In genomic region chr9:105245720-105246161, GRCh38 we compare ENCODE assay signal across 8 cellular contexts. TPM values are rescaled to one million over a fixed set of nuclear protein-coding genes. Genes with fewer than 3 reads are reported as not detected.
DNase-seq lines count a peak whose midpoint lies in the region; ATAC-seq and TF ChIP-seq lines count a peak whose summit lies in the region.

No MANE protein-coding gene starts in this region.

- no peaks in the 10 kb centered on the region for H3K27me3 ChIP-seq in iPS-18a (ENCODE audit: control insufficient read depth, insufficient read depth, low read length)

- H3K9me3 Mint-ChIP-seq in activated CD8-positive, alpha-beta T cell treated with anti-CD3 and anti-CD28 coated beads for 36 hours = no peaks in the 10 kb centered on the region
- no peaks in the 10 kb centered on the region for H3K9me3 Mint-ChIP-seq in stimulated activated naive B cell treated with anti-CD40 and anti-IgM and Interleukin-4, amounts not matched to agents 10 μg/mL and 1 μg/mL and 100 μg/mL, for 72 hours

- CTCF ChIA-PET in activated CD8-positive, alpha-beta T cell treated with anti-CD3 and anti-CD28 coated beads for 36 hours (lab: Charles Lee) = interaction anchor here (1.5 to 2.0 kb wide), 3 partner anchors 169 to 382 kb away, joined by 3 to 4 read pairs (median 4); no protein-coding TSS in a partner anchor

- H3K4me3 Mint-ChIP-seq in activated CD8-positive, alpha-beta T cell treated with anti-CD3 and anti-CD28 coated beads for 36 hours = peak overlapping the region; percentile 84
- H3K4me3 Mint-ChIP-seq in stimulated activated naive B cell treated with anti-CD40 and anti-IgM and Interleukin-4, amounts not matched to agents 10 μg/mL and 1 μg/mL and 100 μg/mL, for 72 hours = peak overlapping the region; percentile 88

- H3K4me1 Mint-ChIP-seq in activated CD8-positive, alpha-beta T cell treated with anti-CD3 and anti-CD28 coated beads for 36 hours (ENCODE audit: low read depth) = peaks cover 16% of the 10 kb centered on the region
- peaks cover 8 to 27% of the 10 kb centered on the region in 2 donors for H3K4me1 Mint-ChIP-seq in stimulated activated naive B cell treated with anti-CD40 and anti-IgM and Interleukin-4, amounts not matched to agents 10 μg/mL and 1 μg/mL and 100 μg/mL, for 72 hours

- H3K4me1 ChIP-seq in iPS-18a (ENCODE audit: control insufficient read depth, low read depth, low read length) = peaks cover 64% of the 10 kb centered on the region

- H3K9ac ChIP-seq in iPS-18a (ENCODE audit: low read length) = peak overlapping the region; percentile 85

- peaks cover 15% of the 10 kb centered on the region for H3K27me3 Mint-ChIP-seq in activated CD8-positive, alpha-beta T cell treated with anti-CD3 and anti-CD28 coated beads for 36 hours
- no peaks in the 10 kb centered on the region for H3K27me3 Mint-ChIP-seq in stimulated activated naive B cell treated with anti-CD40 and anti-IgM and Interleukin-4, amounts not matched to agents 10 μg/mL and 1 μg/mL and 100 μg/mL, for 72 hours

- no peak for ATAC-seq in activated CD8-positive, alpha-beta T cell treated with anti-CD3 and anti-CD28 coated beads for 36 hours
- no peak for ATAC-seq in stimulated activated naive B cell treated with anti-CD40 and anti-IgM and Interleukin-4, amounts not matched to agents 10 μg/mL and 1 μg/mL and 100 μg/mL, for 72 hours (replicated peaks)
- ATAC-seq in HG03159 (IDR thresholded peaks at IDR 0.05; ENCODE audit: unreplicated experiment) = no peak

- H3K27ac Mint-ChIP-seq in activated CD8-positive, alpha-beta T cell treated with anti-CD3 and anti-CD28 coated beads for 36 hours = peak overlapping the region; percentile 72
- peak overlapping the region; percentile 86 for H3K27ac Mint-ChIP-seq in stimulated activated naive B cell treated with anti-CD40 and anti-IgM and Interleukin-4, amounts not matched to agents 10 μg/mL and 1 μg/mL and 100 μg/mL, for 72 hours

- POLR2A ChIA-PET in activated CD8-positive, alpha-beta T cell treated with anti-CD3 and anti-CD28 coated beads for 36 hours (lab: Charles Lee) = interaction anchor here (1.1 kb wide), 1 partner anchor 160 kb away, joined by 3 read pairs; no protein-coding TSS in a partner anchor

- H3K36me3 Mint-ChIP-seq in activated CD8-positive, alpha-beta T cell treated with anti-CD3 and anti-CD28 coated beads for 36 hours (ENCODE audit: low read depth) = no peaks in the 10 kb centered on the region
- H3K36me3 Mint-ChIP-seq in stimulated activated naive B cell treated with anti-CD40 and anti-IgM and Interleukin-4, amounts not matched to agents 10 μg/mL and 1 μg/mL and 100 μg/mL, for 72 hours = no peaks in the 10 kb centered on the region

- peak overlapping the region; percentile 9 for H3K27ac ChIP-seq in iPS-18a (ENCODE audit: low read length)

- no peaks in the 10 kb centered on the region for H3K36me3 ChIP-seq in iPS-18a (ENCODE audit: control insufficient read depth, low read depth, low read length)

- TF ChIP-seq CTCF in activated CD8-positive, alpha-beta T cell treated with anti-CD3 and anti-CD28 coated beads for 36 hours (IDR thresholded peaks at IDR 0.05) = no peak

- no peaks in the 10 kb centered on the region for H3K9me3 ChIP-seq in iPS-18a (ENCODE audit: control insufficient read depth, low read depth, low read length)

- intact Hi-C loops in activated CD8-positive, alpha-beta T cell treated with anti-CD3 and anti-CD28 coated beads for 36 hours (cut with micrococcal nuclease) = loop anchor here (10.0 kb wide), 1 partner anchor 169 kb away; no protein-coding TSS in a partner anchor

- peak; percentile 16 for DNase-seq in NCI-H2227 treated with DMSO at 0.1 percent for 48 hours (lab: John Stamatoyannopoulos, UW)
- DNase-seq in NCI-H2227 (lab: John Stamatoyannopoulos, UW; ENCODE audit: unreplicated experiment) = no peak
- DNase-seq in activated CD8-positive, alpha-beta T cell treated with anti-CD3 and anti-CD28 coated beads for 36 hours = no peak
- DNase-seq in stimulated activated naive B cell treated with anti-CD40 and anti-IgM and Interleukin-4, amounts not matched to agents 10 μg/mL and 1 μg/mL and 100 μg/mL, for 72 hours = no peak
- no peak for DNase-seq in SK-N-DZ (ENCODE audit: low spot score)
- DNase-seq in NCI-H510A (lab: John Stamatoyannopoulos, UW) = no peak

- H3K4me3 ChIP-seq in iPS-18a (ENCODE audit: low read length) = peak overlapping the region; percentile 91

RNA-seq across cellular contexts. Expression of gene SLC44A1, which starts 1.3 kb away (rescaled TPM):
- 1 to 10 TPM; 7.2 to 8.3 TPM for total RNA-seq in activated CD8-positive, alpha-beta T cell treated with anti-CD3 and anti-CD28 coated beads for 36 hours
- 10.1 and 11.4 TPM in 2 replicates for polyA plus RNA-seq in SK-N-DZ (2014; cell fraction: cytosol; rRNA removed)
- 3.4 and 5.2 TPM in 2 replicates for polyA plus RNA-seq in SK-N-DZ (2014; cell fraction: nucleus; rRNA removed)
